8 cellular contexts compared by ENCODE assay signal in genomic region chr7:101126651-101127459, GRCh38. TPM values are rescaled to one million over a fixed set of nuclear protein-coding genes. Genes with fewer than 3 reads are reported as not detected.
DNase-seq lines count a peak whose midpoint lies in the region; ATAC-seq and TF ChIP-seq lines count a peak whose summit lies in the region.

SERPINE1 (plus strand) TSS chr7:101127104; CDS start chr7:101128394, 1,290 bp downstream.

- H3K4me1 ChIP-seq in SJCRH30 = peaks cover 21% of the 10 kb centered on the region
- peaks cover 0 to 68% of the 10 kb centered on the region in 2 donors for H3K4me1 ChIP-seq in right atrium auricular region

- TF ChIP-seq CTCF in right atrium auricular region (IDR thresholded peaks at IDR 0.05) = peak in 1 of 2 donors; percentile 23

- H3K36me3 ChIP-seq in SJCRH30 = no peaks in the 10 kb centered on the region
- H3K36me3 ChIP-seq in right atrium auricular region = peaks cover 15% of the 10 kb centered on the region

- peak; percentile 34 for ATAC-seq in HG03097 (IDR thresholded peaks at IDR 0.05; ENCODE audit: low FRiP score, unreplicated experiment)

- DNase-seq in activated gamma-delta T cell treated with Interleukin-2 at 50 U/mL for 16 hours = peak; percentile 68
- DNase-seq in activated gamma-delta T cell (lab: John Stamatoyannopoulos, UW) = no peak
- DNase-seq in SJCRH30 = peak; percentile 94 to 95
- peak; percentile 99 for DNase-seq in amniotic epithelial cell (ENCODE audit: low read depth)
- DNase-seq in right atrium auricular region (ENCODE audit: low spot score) = peak; percentile 96
- peak; percentile 95 for DNase-seq in renal cortical epithelial cell (ENCODE audit: low read depth)
- DNase-seq in OCI-M2 (lab: John Stamatoyannopoulos, UW; ENCODE audit: unreplicated experiment) = no peak

- H3K27ac ChIP-seq in SJCRH30 (peak within 1 kb of the TSS; percentile 51), right atrium auricular region (peak within 1 kb of the TSS; percentile 77 to 79)

- no peaks in the 10 kb centered on the region for H3K9me3 ChIP-seq in SJCRH30 (replicated peaks)
- H3K9me3 ChIP-seq in right atrium auricular region = no peaks in the 10 kb centered on the region

- H3K4me3 ChIP-seq in SJCRH30 (peak within 1 kb of the TSS; percentile 34), right atrium auricular region (peak within 1 kb of the TSS; percentile 34 to 36)

- no peaks in the 10 kb centered on the region for H3K27me3 ChIP-seq in SJCRH30
- H3K27me3 ChIP-seq in right atrium auricular region = no peaks in the 10 kb centered on the region

RNA-seq across cellular contexts. Expression of gene SERPINE1, which starts in this region (rescaled TPM):
- 1.2 and 1.7 TPM in 2 replicates for total RNA-seq in SJCRH30 (2014; rRNA removed; shearing (Covaris generic))
- total RNA-seq in right atrium auricular region = 10 to 100 TPM; 28.0 to 40.8 TPM
- 860 and 1,733 TPM in 2 replicates for total RNA-seq in renal cortical epithelial cell

Comparison
In these comparisons a context has a peak if more than half of its experiments do, and no peak if none do; other contexts are left out.
1. RNA of gene SERPINE1 (total RNA-seq): 860 to 1,733 TPM in renal cortical epithelial cell; 28.0 to 40.8 TPM in right atrium auricular region and 1.2 to 1.7 TPM in SJCRH30; every median in the first group is over 10 times any median in the second.
2. DNase-seq: peak in activated gamma-delta T cell treated with Interleukin-2 at 50 U/mL for 16 hours (single experiment), SJCRH30 (2 of 2), amniotic epithelial cell (single experiment), right atrium auricular region (single experiment) and renal cortical epithelial cell (single experiment); none in activated gamma-delta T cell (single experiment) and OCI-M2 (single experiment).